ENCODE assay signal across 22 cellular contexts in the genomic region with DNA sequence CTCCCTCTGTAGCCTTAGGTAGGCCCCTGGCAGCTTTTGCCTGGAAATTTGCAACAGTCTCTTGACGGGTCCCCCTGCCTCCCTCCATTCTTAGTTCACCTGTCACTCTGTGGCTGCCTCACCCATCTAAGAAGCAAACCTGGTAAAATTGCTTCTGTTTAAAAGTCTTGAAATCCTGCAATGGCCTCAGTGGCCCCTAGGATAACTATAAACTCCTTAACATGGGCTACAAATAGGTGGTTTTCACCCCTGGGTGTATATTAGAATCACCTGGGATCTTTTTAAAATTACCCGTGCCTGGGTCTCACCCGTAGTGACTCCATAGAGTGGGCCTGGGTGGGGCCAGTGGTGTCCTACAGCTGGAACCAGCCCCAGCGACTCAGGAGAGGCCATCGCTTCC.
DNase-seq lines count a peak whose midpoint lies in the region; ATAC-seq and TF ChIP-seq lines count a peak whose summit lies in the region.
"Had no signal": no experiment of that assay in that cellular context is flagged by ENCODE, and none has a peak within 500 bp of the region (broad histone marks: within the 10 kb centered on the region; RNA-seq: fewer than 3 reads in every experiment).

No MANE protein-coding gene starts in this region.

- no peak for ATAC-seq in gastrocnemius medialis
- ATAC-seq in GM21390 (IDR thresholded peaks at IDR 0.05; ENCODE audit: unreplicated experiment), result no peak
- ATAC-seq: activated CD8-positive, alpha-beta T cell treated with anti-CD3 and anti-CD28 coated beads for 36 hours; T-cell had no signal

- H3K27ac ChIP-seq in ACC112 (ENCODE audit: low read depth, low read length), result no peak overlapping the region
- peak overlapping the region; percentile 78 for H3K27ac ChIP-seq in hepatocyte
- peak overlapping the region in 3 of 4 donors; percentile 4 to 7 (median 5) for H3K27ac ChIP-seq in gastrocnemius medialis
- H3K27ac ChIP-seq in Karpas-422 (ENCODE audit: low read length), result no peak overlapping the region
- H3K27ac ChIP-seq: PC-9 had no signal

- peak overlapping the region; percentile 76 for H3K9ac ChIP-seq in adipocyte (ENCODE audit: low read length)
- no peak overlapping the region for H3K9ac ChIP-seq in Karpas-422 (ENCODE audit: low read length)

- H2AFZ ChIP-seq in ACC112 (ENCODE audit: low read length, unreplicated experiment) (peak overlapping the region; percentile 45), hepatocyte (no peak overlapping the region), Karpas-422 (ENCODE audit: low read length) (no peak overlapping the region)
- H2AFZ ChIP-seq: PC-9 had no signal

- TF ChIP-seq CTCF in hepatocyte (IDR thresholded peaks at IDR 0.05; ENCODE audit: poor library complexity) (no peak), gastrocnemius medialis (IDR thresholded peaks at IDR 0.05 in 4 of 5, conservative IDR thresholded peaks at IDR 0.05 in 1 of 5) (no peak)

- H3K79me2 ChIP-seq in ACC112 (ENCODE audit: control insufficient read depth, insufficient read depth, low read length, unreplicated experiment) (no peaks in the 10 kb centered on the region), hepatocyte (no peaks in the 10 kb centered on the region), Karpas-422 (ENCODE audit: low read length) (no peaks in the 10 kb centered on the region)

- no peak for DNase-seq in adipocyte (ENCODE audit: low read depth)
- no peak for DNase-seq in hepatocyte (ENCODE audit: low spot score)
- no peak for DNase-seq in gastrocnemius medialis
- DNase-seq in Karpas-422, result no peak
- no peak for DNase-seq in HEK293T (ENCODE audit: extremely low spot score)
- no peak for DNase-seq in stimulated activated CD4-positive, alpha-beta T cell treated with anti-CD3 and anti-CD28 coated beads, Interleukin-2, amount 100 ng/mL, for 24 hours
- DNase-seq: activated CD4-positive, CD25-positive, alpha-beta regulatory T cell treated with anti-CD3 and anti-CD28 coated beads, Interleukin-2, amount 50 U/mL, for 72 hours; activated CD8-positive, alpha-beta T cell treated with anti-CD3 and anti-CD28 coated beads for 36 hours; activated naive CD4-positive, alpha-beta T cell treated with anti-CD3 and anti-CD28 coated beads for 36 hours; activated T-cell treated with anti-CD3 and anti-CD28 coated beads, Interleukin-2, amount 50 U/mL, for 1 hour; amygdala; CD4-positive, alpha-beta T cell; H9; NCI-H1436; NCI-H510A; PC-9; SIG-M5; spleen; stimulated activated CD4-positive, alpha-beta T cell treated with anti-CD3 and anti-CD28 coated beads, Interleukin-4, amount 100 ng/mL, for 24 hours; T-cell had no signal

- H3K4me3 ChIP-seq in ACC112 (ENCODE audit: low read depth, low read length) (no peak overlapping the region), adipocyte (ENCODE audit: low read length) (peak overlapping the region; percentile 70), hepatocyte (no peak overlapping the region), gastrocnemius medialis (no peak overlapping the region), Karpas-422 (ENCODE audit: low read length) (no peak overlapping the region)
- H3K4me3 ChIP-seq: PC-9, spleen had no signal

- H3K9me3 ChIP-seq in adipocyte (ENCODE audit: control insufficient read depth, low read length) (no peaks in the 10 kb centered on the region), hepatocyte (ENCODE audit: low read depth) (no peaks in the 10 kb centered on the region), gastrocnemius medialis (no peaks in the 10 kb centered on the region), Karpas-422 (ENCODE audit: low read length) (no peaks in the 10 kb centered on the region)
- H3K9me3 ChIP-seq: spleen had no signal

- H3K4me1 ChIP-seq in ACC112 (ENCODE audit: control insufficient read depth, insufficient read depth, low read length, unreplicated experiment), result peaks cover 8% of the 10 kb centered on the region
- H3K4me1 ChIP-seq in adipocyte (ENCODE audit: control insufficient read depth, insufficient read depth, low read length), result peaks cover 60% of the 10 kb centered on the region
- H3K4me1 ChIP-seq in hepatocyte (ENCODE audit: insufficient read depth), result peaks cover 19% of the 10 kb centered on the region
- H3K4me1 ChIP-seq in gastrocnemius medialis, result no peaks in the 10 kb centered on the region
- no peaks in the 10 kb centered on the region for H3K4me1 ChIP-seq in Karpas-422 (ENCODE audit: low read length)

- intact Hi-C loops in gastrocnemius medialis (cut with DNase I; ENCODE audit: low total_unique reads), result no loop called here

- WGBS in hepatocyte (ENCODE audit: low lambda C conversion rate, missing lambda C conversion rate), result 92% methylated on average over 5 of the region's 5 CpGs

- TF ChIP-seq POLR2A in gastrocnemius medialis (IDR thresholded peaks at IDR 0.05), result no peak

- peak overlapping the region; percentile 59 for H3K4me2 ChIP-seq in hepatocyte
- no peak overlapping the region for H3K4me2 ChIP-seq in Karpas-422 (ENCODE audit: low read depth, low read length, poor library complexity, severe bottlenecking)
- H3K4me2 ChIP-seq: PC-9 had no signal

- no peaks in the 10 kb centered on the region for H3K36me3 ChIP-seq in ACC112 (ENCODE audit: insufficient read depth, low read length)
- no peaks in the 10 kb centered on the region for H3K36me3 ChIP-seq in adipocyte (ENCODE audit: control insufficient read depth, insufficient read depth, low read length, severe bottlenecking)
- no peaks in the 10 kb centered on the region for H3K36me3 ChIP-seq in hepatocyte (replicated peaks; ENCODE audit: insufficient read depth, low read depth)
- no peaks in the 10 kb centered on the region for H3K36me3 ChIP-seq in gastrocnemius medialis
- H3K36me3 ChIP-seq in Karpas-422 (ENCODE audit: insufficient read depth, low read length), result no peaks in the 10 kb centered on the region
- H3K36me3 ChIP-seq: spleen had no signal

- CTCF ChIA-PET in HEK293T (lab: Yijun Ruan, JAX), result interaction anchor here (3.2 kb wide), 1 partner anchor 10 kb away, joined by 15 read pairs; no protein-coding TSS in a partner anchor

- H3K27me3 ChIP-seq in ACC112 (ENCODE audit: insufficient read depth, low read length), result no peaks in the 10 kb centered on the region
- H3K27me3 ChIP-seq in adipocyte (replicated peaks; ENCODE audit: control insufficient read depth, insufficient read depth, low read length), result no peaks in the 10 kb centered on the region
- no peaks in the 10 kb centered on the region for H3K27me3 ChIP-seq in hepatocyte
- H3K27me3 ChIP-seq in gastrocnemius medialis, result no peaks in the 10 kb centered on the region
- H3K27me3 ChIP-seq in Karpas-422 (ENCODE audit: low read length), result no peaks in the 10 kb centered on the region
- H3K27me3 ChIP-seq: spleen had no signal

- no peaks in the 10 kb centered on the region for H3K9me2 ChIP-seq in hepatocyte (replicated peaks; ENCODE audit: insufficient read depth)
- H3K9me2 ChIP-seq in Karpas-422 (replicated peaks; ENCODE audit: insufficient read depth, low read length), result no peaks in the 10 kb centered on the region

- H4K20me1 ChIP-seq in hepatocyte (ENCODE audit: insufficient read depth, poor library complexity, severe bottlenecking) (no peaks in the 10 kb centered on the region), Karpas-422 (ENCODE audit: insufficient read depth, low read depth, low read length) (no peaks in the 10 kb centered on the region)

- POLR2A ChIA-PET in HEK293T (lab: Yijun Ruan, JAX), result no interaction called here

- in situ Hi-C loops in gastrocnemius medialis (cut with MboI; ENCODE audit: low sequenced_read_pairs in 4 of 4), result no loop called here

TF ChIP-seq in HEK293T, 16 proteins besides CTCF, POLR2A, EP300 and RAD21:
- TF ChIP-seq LEF1 (IDR thresholded peaks at IDR 0.05; ENCODE audit: borderline replicate concordance) (no peak), SUZ12 (IDR thresholded peaks at IDR 0.05) (no peak), FOXK2 (IDR thresholded peaks at IDR 0.05) (no peak), NFRKB (IDR thresholded peaks at IDR 0.05) (no peak), ZNF384 (IDR thresholded peaks at IDR 0.05) (no peak)

Comparison
In these comparisons a context has a peak if more than half of its experiments do, and no peak if none do; other contexts are left out.
1. H3K27ac ChIP-seq: peak in hepatocyte (single experiment) and gastrocnemius medialis (3 of 4); none in ACC112 (single experiment) and Karpas-422 (single experiment).